In the genomic region with DNA sequence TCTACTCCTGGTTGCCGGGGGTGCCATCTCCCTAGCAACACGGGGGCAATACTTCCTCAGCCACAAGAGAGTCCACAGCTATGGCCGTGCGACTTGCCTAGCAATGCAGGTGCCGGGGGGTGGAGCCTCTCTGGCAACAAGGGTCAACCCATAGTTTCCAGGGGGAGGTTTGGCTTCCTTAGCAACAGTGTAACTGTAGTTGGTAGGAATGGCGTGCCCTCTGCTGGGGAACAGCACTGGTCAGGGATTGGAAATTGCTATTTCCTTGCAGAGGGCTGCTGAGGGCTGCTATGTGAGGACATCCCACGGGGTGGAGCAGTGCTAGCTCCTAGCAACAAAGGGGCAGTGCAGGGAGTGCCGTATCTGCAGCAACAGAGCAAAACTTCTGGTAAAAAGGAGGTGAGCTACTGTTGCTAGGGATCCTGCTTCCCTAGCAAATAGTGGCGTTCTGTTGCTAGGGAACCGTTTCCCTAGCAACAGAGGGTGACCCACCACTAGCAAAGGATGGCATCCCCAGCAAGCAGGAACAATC, we compare ENCODE assay signal across 8 cellular contexts. TPM values are rescaled to one million over a fixed set of nuclear protein-coding genes. Genes with fewer than 3 reads are reported as not detected.
DNase-seq lines count a peak whose midpoint lies in the region; ATAC-seq and TF ChIP-seq lines count a peak whose summit lies in the region.

No MANE protein-coding gene starts in this region.

- 60% methylated on average over 5 to 10 of the region's 10 CpGs for WGBS in thyroid gland, 2 donors

- no peak overlapping the region for H3K4me3 ChIP-seq in thyroid gland (replicated peaks in 1 of 3)

- H3K4me3 Mint-ChIP-seq in activated B cell treated with CpG ODN at 0.5 μM for 24 hours, result no peak overlapping the region

- H3K36me3 Mint-ChIP-seq in activated B cell treated with CpG ODN at 0.5 μM for 24 hours (ENCODE audit: low read depth), result peaks cover 16% of the 10 kb centered on the region

- TF ChIP-seq CTCF in activated B cell treated with CpG ODN at 0.5 μM for 24 hours (IDR thresholded peaks at IDR 0.05) (no peak), thyroid gland (IDR thresholded peaks at IDR 0.05) (no peak)

- no peak for DNase-seq in Right ventricle myocardium superior
- DNase-seq in cardiac septum (ENCODE audit: low spot score), result no peak
- DNase-seq in activated B cell treated with CpG ODN at 0.5 μM for 24 hours, result no peak
- peak; percentile 77 for DNase-seq in iPS-NIHi11 (ENCODE audit: low spot score)
- DNase-seq in H4 (ENCODE audit: low spot score), result no peak
- DNase-seq in thyroid gland, result no peak
- no peak for DNase-seq in HuH-7 (ENCODE audit: low spot score)

- peaks cover 2% of the 10 kb centered on the region for H3K4me1 Mint-ChIP-seq in activated B cell treated with CpG ODN at 0.5 μM for 24 hours

- H3K4me1 ChIP-seq in thyroid gland, result no peaks in the 10 kb centered on the region

- H3K27me3 ChIP-seq in thyroid gland, result no peaks in the 10 kb centered on the region

- CTCF ChIA-PET in activated B cell treated with CpG ODN at 0.5 μM for 24 hours (lab: Charles Lee), result no interaction called here

- no peaks in the 10 kb centered on the region for H3K9me3 ChIP-seq in thyroid gland

- no peaks in the 10 kb centered on the region for H3K36me3 ChIP-seq in thyroid gland

- TF ChIP-seq POLR2A in thyroid gland (IDR thresholded peaks at IDR 0.05), result no peak

- H3K27ac ChIP-seq in thyroid gland, result no peak overlapping the region

- H3K27ac Mint-ChIP-seq in activated B cell treated with CpG ODN at 0.5 μM for 24 hours, result no peak overlapping the region

- POLR2A ChIA-PET in activated B cell treated with CpG ODN at 0.5 μM for 24 hours (lab: Charles Lee), result no interaction called here

- no peaks in the 10 kb centered on the region for H3K27me3 Mint-ChIP-seq in activated B cell treated with CpG ODN at 0.5 μM for 24 hours

- intact Hi-C loops in Right ventricle myocardium superior (cut with DNase I), result no loop called here
- intact Hi-C loops in cardiac septum (cut with DNase I), result no loop called here
- intact Hi-C loops in activated B cell treated with CpG ODN at 0.5 μM for 24 hours (cut with micrococcal nuclease), result no loop called here
- intact Hi-C loops in thyroid gland (cut with DNase I), result no loop called here

- ATAC-seq in Right ventricle myocardium superior (ENCODE audit: poor library complexity) (peak; percentile 39), activated B cell treated with CpG ODN at 0.5 μM for 24 hours (ENCODE audit: low read depth) (peak; percentile 22), HG03457 (IDR thresholded peaks at IDR 0.05; ENCODE audit: unreplicated experiment) (no peak)

- H3K9me3 Mint-ChIP-seq in activated B cell treated with CpG ODN at 0.5 μM for 24 hours, result no peaks in the 10 kb centered on the region

RNA-seq across cellular contexts. Expression of a gene that starts 7.0 kb away (rescaled TPM):
- total RNA-seq in Right ventricle myocardium superior, result 0.91 TPM
- total RNA-seq in cardiac septum, result 4.3 TPM
- total RNA-seq in activated B cell treated with CpG ODN at 0.5 μM for 24 hours, result not detected in 2 replicates
- total RNA-seq in H4 (2014; rRNA removed; shearing (Covaris generic)), result not detected in 2 replicates
- 10 to 100 TPM; 42.6 to 91.7 (median 68.5) TPM for total RNA-seq in thyroid gland

RNA-seq across cellular contexts. Expression of a gene that starts 9.4 kb away (rescaled TPM):
- total RNA-seq in Right ventricle myocardium superior (12.7 TPM), cardiac septum (24.3 TPM), activated B cell treated with CpG ODN at 0.5 μM for 24 hours (15.2 and 21.4 TPM in 2 replicates), thyroid gland (100 to 1,000 TPM in 1 of 4 donors, 10 to 100 TPM in 3; 47.3 to 101 (median 69.0) TPM)
- 88.1 and 139 TPM in 2 replicates for total RNA-seq in H4 (2014; rRNA removed; shearing (Covaris generic))

RNA-seq across cellular contexts. Expression of a gene that starts 11.1 kb away (rescaled TPM):
- total RNA-seq in Right ventricle myocardium superior, result 14.3 TPM
- total RNA-seq in cardiac septum, result 22.6 TPM
- 15.0 and 19.4 TPM in 2 replicates for total RNA-seq in activated B cell treated with CpG ODN at 0.5 μM for 24 hours
- total RNA-seq in H4 (2014; rRNA removed; shearing (Covaris generic)), result 166 and 167 TPM in 2 replicates
- total RNA-seq in thyroid gland, result 100 to 1,000 TPM in 1 of 4 donors, 10 to 100 TPM in 3; 58.1 to 102 (median 82.0) TPM

RNA-seq across cellular contexts. Expression of a gene that starts 20.5 kb away (rescaled TPM):
- total RNA-seq in Right ventricle myocardium superior (6.5 TPM), cardiac septum (8.3 TPM), activated B cell treated with CpG ODN at 0.5 μM for 24 hours (8.3 and 8.4 TPM in 2 replicates), thyroid gland (10 to 100 TPM in 1 of 4 donors, 1 to 10 TPM in 3; 6.3 to 14.5 (median 8.2) TPM)
- total RNA-seq in H4 (2014; rRNA removed; shearing (Covaris generic)), result 15.6 and 18.4 TPM in 2 replicates

RNA-seq across cellular contexts. Expression of a gene that starts 20.7 kb away (rescaled TPM):
- total RNA-seq in Right ventricle myocardium superior, result 651 TPM
- total RNA-seq in cardiac septum, result 615 TPM
- total RNA-seq in activated B cell treated with CpG ODN at 0.5 μM for 24 hours, result 1,946 and 2,185 TPM in 2 replicates
- 2,262 and 2,532 TPM in 2 replicates for total RNA-seq in H4 (2014; rRNA removed; shearing (Covaris generic))
- 1,000 to 10,000 TPM; 1,847 to 2,152 (median 2,039) TPM for total RNA-seq in thyroid gland
